9 cellular contexts compared by ENCODE assay signal in the genomic region with DNA sequence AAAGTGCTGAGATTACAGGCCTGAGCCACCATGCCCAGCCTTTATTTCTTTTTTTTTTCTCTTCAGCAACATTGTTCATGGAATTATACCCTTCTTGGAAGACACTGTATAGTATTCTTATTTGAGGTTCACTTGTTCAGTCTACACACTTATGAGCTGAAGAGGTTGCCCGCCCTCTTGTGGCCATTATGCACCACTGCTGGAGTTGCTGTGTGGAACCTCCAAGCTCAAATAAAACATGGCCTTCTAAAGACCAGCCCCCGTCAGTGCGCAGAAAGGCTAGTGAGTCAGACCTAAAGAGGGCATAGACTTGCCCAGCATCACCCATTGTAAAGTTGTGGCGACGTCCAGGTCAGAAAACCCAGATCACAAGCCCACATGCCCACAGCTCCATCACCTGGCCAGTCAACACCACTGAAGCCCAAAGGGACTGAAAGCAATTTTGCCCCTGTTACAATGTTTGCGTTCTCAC. TPM values are rescaled to one million over a fixed set of nuclear protein-coding genes. Genes with fewer than 3 reads are reported as not detected.
DNase-seq lines count a peak whose midpoint lies in the region; ATAC-seq, FAIRE-seq and TF ChIP-seq lines count a peak whose summit lies in the region.
"Had no signal": no experiment of that assay in that cellular context is flagged by ENCODE, and none has a peak within 500 bp of the region (broad histone marks: within the 10 kb centered on the region; RNA-seq: fewer than 3 reads in every experiment).

No MANE protein-coding gene starts in this region.

- no peaks in the 10 kb centered on the region for H3K79me2 ChIP-seq in Loucy (ENCODE audit: insufficient read depth, low read length)

- ATAC-seq in GM21390 (IDR thresholded peaks at IDR 0.05; ENCODE audit: unreplicated experiment) (peak; percentile 71), RWPE2 (ENCODE audit: low read depth) (peak; percentile 92)

- TF ChIP-seq CTCF in Loucy (conservative IDR thresholded peaks at IDR 0.05; ENCODE audit: low read length) (peak; percentile 100), RWPE2 (IDR thresholded peaks at IDR 0.05; ENCODE audit: poor library complexity, severe bottlenecking) (peak; percentile 97), osteocyte (IDR thresholded peaks at IDR 0.05) (peak; percentile 94)

- CTCF ChIA-PET in CD4-positive, alpha-beta memory T cell (lab: Charles Lee; ENCODE audit: partially characterized antibody): interaction anchor here (0.7 to 3.4 kb wide), 32 partner anchors 10 to 229 kb away, joined by 3 to 34 read pairs (median 4); partner anchors contain the start of genes LRRC41, PIK3R3, POMGNT1 and UQCRH

- H3K36me3 ChIP-seq in CD4-positive, alpha-beta memory T cell (ENCODE audit: insufficient read depth, low read length): no peaks in the 10 kb centered on the region
- no peaks in the 10 kb centered on the region for H3K36me3 ChIP-seq in Loucy (ENCODE audit: insufficient read depth, low read length)
- peaks cover 9% of the 10 kb centered on the region; the same call in 1 of the 2 replicates for H3K36me3 ChIP-seq in RWPE2 (ENCODE audit: low read depth)

- H3K9me2 ChIP-seq in Loucy (replicated peaks; ENCODE audit: low read depth, low read length): no peaks in the 10 kb centered on the region

- no peak overlapping the region for H3K27ac ChIP-seq in CD4-positive, alpha-beta memory T cell (ENCODE audit: low read depth, low read length)
- no peak overlapping the region for H3K27ac ChIP-seq in RWPE2 (ENCODE audit: poor library complexity, severe bottlenecking)

- POLR2A ChIA-PET in CD4-positive, alpha-beta memory T cell (lab: Charles Lee; ENCODE audit: partially characterized antibody): interaction anchor here (1.0 kb wide), 1 partner anchor 124 kb away, joined by 3 read pairs; no protein-coding TSS in a partner anchor

- DNase-seq in CD4-positive, alpha-beta memory T cell: peak; percentile 41 to 59 (median 49)
- DNase-seq in RWPE2 (ENCODE audit: low spot score) (peak; percentile 69), frontal cortex (ENCODE audit: low spot score in 2 of 2) (peak; percentile 39 to 49), osteocyte (ENCODE audit: extremely low spot score, unreplicated experiment) (no peak), ureter (ENCODE audit: low spot score) (peak; percentile 60)
- peak; percentile 16 for DNase-seq in activated effector memory CD4-positive, alpha-beta T cell treated with Interleukin-2 at 50 U/mL for 16 hours

- no peaks in the 10 kb centered on the region for H3K9me3 Mint-ChIP-seq in CD4-positive, alpha-beta memory T cell
- H3K9me3 Mint-ChIP-seq in osteocyte (ENCODE audit: unreplicated experiment): no peaks in the 10 kb centered on the region
- H3K9me3 Mint-ChIP-seq: T-helper 1 cell treated with Interleukin-12 subunit alpha and Interleukin-12 subunit beta and Interleukin-4 antibody, amounts not matched to agents 30 μg/mL and 1 μg/mL, for 36 hours had no signal

- intact Hi-C loops in CD4-positive, alpha-beta memory T cell (cut with micrococcal nuclease): loop anchor here (1.0 to 2.0 kb wide), 4 partner anchors 23 to 186 kb away; partner anchors contain the start of gene RAD54L

- FAIRE-seq in frontal cortex (lab: Jason Lieb, UNC): no peak

- no peaks in the 10 kb centered on the region for H3K27me3 ChIP-seq in CD4-positive, alpha-beta memory T cell (ENCODE audit: insufficient read depth, low read length)
- H3K27me3 ChIP-seq in Loucy (ENCODE audit: insufficient read depth, low read length, poor library complexity, severe bottlenecking) (no peaks in the 10 kb centered on the region), RWPE2 (ENCODE audit: insufficient read depth, poor library complexity, severe bottlenecking) (no peaks in the 10 kb centered on the region)

- no peaks in the 10 kb centered on the region for H3K9me3 ChIP-seq in CD4-positive, alpha-beta memory T cell (ENCODE audit: control insufficient read depth in 1 of 2, low read length in 2 of 2)
- H3K9me3 ChIP-seq in Loucy (ENCODE audit: insufficient read depth, low read depth, low read length) (no peaks in the 10 kb centered on the region), RWPE2 (ENCODE audit: severe bottlenecking) (no peaks in the 10 kb centered on the region)

- H3K36me3 Mint-ChIP-seq in CD4-positive, alpha-beta memory T cell: no peaks in the 10 kb centered on the region
- H3K36me3 Mint-ChIP-seq in osteocyte (ENCODE audit: unreplicated experiment): peaks cover 5% of the 10 kb centered on the region

- peaks cover 0 to 5% (median 4%) of the 10 kb centered on the region in 4 donors for H3K4me1 Mint-ChIP-seq in CD4-positive, alpha-beta memory T cell
- H3K4me1 Mint-ChIP-seq in osteocyte (ENCODE audit: unreplicated experiment): peaks cover 5% of the 10 kb centered on the region

- no peaks in the 10 kb centered on the region for H3F3A ChIP-seq in Loucy (ENCODE audit: low read depth)

- H3K4me3 Mint-ChIP-seq in CD4-positive, alpha-beta memory T cell: no peak overlapping the region
- H3K4me3 Mint-ChIP-seq in osteocyte (ENCODE audit: unreplicated experiment): no peak overlapping the region
- H3K4me3 Mint-ChIP-seq: T-helper 1 cell treated with Interleukin-12 subunit alpha and Interleukin-12 subunit beta and Interleukin-4 antibody, amounts not matched to agents 30 μg/mL and 1 μg/mL, for 36 hours had no signal

- H3K27me3 Mint-ChIP-seq in CD4-positive, alpha-beta memory T cell: no peaks in the 10 kb centered on the region
- no peaks in the 10 kb centered on the region for H3K27me3 Mint-ChIP-seq in osteocyte (ENCODE audit: unreplicated experiment)

- H3K4me3 ChIP-seq in CD4-positive, alpha-beta memory T cell (ENCODE audit: low read length in 2 of 2): no peak overlapping the region
- H3K4me3 ChIP-seq in Loucy (ENCODE audit: low read length, poor library complexity, severe bottlenecking) (no peak overlapping the region), RWPE2 (ENCODE audit: severe bottlenecking) (no peak overlapping the region)

- no peaks in the 10 kb centered on the region for H4K20me1 ChIP-seq in Loucy (ENCODE audit: insufficient read depth, low read length, poor library complexity, severe bottlenecking)

- H3K4me1 ChIP-seq in CD4-positive, alpha-beta memory T cell (ENCODE audit: insufficient read depth, low read length): no peaks in the 10 kb centered on the region
- no peaks in the 10 kb centered on the region for H3K4me1 ChIP-seq in Loucy (ENCODE audit: insufficient read depth, low read length, poor library complexity, severe bottlenecking)
- peaks cover 6% of the 10 kb centered on the region for H3K4me1 ChIP-seq in RWPE2 (ENCODE audit: insufficient read depth, poor library complexity, severe bottlenecking)

- H3K9ac ChIP-seq in Loucy (ENCODE audit: low read depth, low read length, poor library complexity, severe bottlenecking): no peak overlapping the region

- H3K27ac Mint-ChIP-seq in CD4-positive, alpha-beta memory T cell: peak overlapping the region in 1 of 7 donors; percentile 74
- H3K27ac Mint-ChIP-seq in osteocyte (ENCODE audit: unreplicated experiment): no peak overlapping the region
- H3K27ac Mint-ChIP-seq: T-helper 1 cell treated with Interleukin-12 subunit alpha and Interleukin-12 subunit beta and Interleukin-4 antibody, amounts not matched to agents 30 μg/mL and 1 μg/mL, for 36 hours had no signal

- no peak overlapping the region for H3K4me2 ChIP-seq in Loucy (ENCODE audit: low read depth, low read length, poor library complexity, severe bottlenecking)

- H2AFZ ChIP-seq in Loucy (ENCODE audit: low read length): peak overlapping the region; percentile 99

RNA-seq across cellular contexts. Expression of gene LURAP1, which starts 20.4 kb away (rescaled TPM):
- total RNA-seq in CD4-positive, alpha-beta memory T cell: under 1 TPM; 0.86 to 0.93 TPM
- polyA plus RNA-seq in CD4-positive, alpha-beta memory T cell: under 1 TPM in 1 of 2 donors, not detected in 1; 0.20 TPM
- total RNA-seq in frontal cortex: 2.4 TPM
- 4.8 and 5.0 TPM in 2 replicates for total RNA-seq in osteocyte
- total RNA-seq in ureter: 8.5 TPM

RNA-seq across cellular contexts. Expression of gene RAD54L, which starts 24.1 kb away (rescaled TPM):
- 1 to 10 TPM; 1.0 to 1.1 TPM for total RNA-seq in CD4-positive, alpha-beta memory T cell
- under 1 TPM in 1 of 2 donors, not detected in 1; 0.46 TPM for polyA plus RNA-seq in CD4-positive, alpha-beta memory T cell
- total RNA-seq in frontal cortex (0.82 TPM), osteocyte (4.2 and 5.4 TPM in 2 replicates), ureter (0.39 TPM)

RNA-seq across cellular contexts. Expression of gene POMGNT1, which starts 25.3 kb away (rescaled TPM):
- total RNA-seq in CD4-positive, alpha-beta memory T cell: 10 to 100 TPM; 36.0 to 41.4 TPM
- polyA plus RNA-seq in CD4-positive, alpha-beta memory T cell: 10 to 100 TPM; 31.7 to 37.1 TPM
- total RNA-seq in frontal cortex: 40.4 TPM
- 76.8 and 88.9 TPM in 2 replicates for total RNA-seq in osteocyte
- total RNA-seq in ureter: 99.6 TPM

RNA-seq across cellular contexts. Expression of gene P3R3URF, which starts 47.2 kb away (rescaled TPM):
- total RNA-seq in CD4-positive, alpha-beta memory T cell: not detected
- not detected for polyA plus RNA-seq in CD4-positive, alpha-beta memory T cell
- total RNA-seq in frontal cortex (not detected), osteocyte (not detected in 2 replicates), ureter (not detected)

RNA-seq across cellular contexts. Expression of gene TSPAN1, which starts 48.6 kb away (rescaled TPM):
- total RNA-seq in CD4-positive, alpha-beta memory T cell: not detected
- not detected for polyA plus RNA-seq in CD4-positive, alpha-beta memory T cell
- total RNA-seq in frontal cortex (0.82 TPM), osteocyte (0.68 and 0.91 TPM in 2 replicates), ureter (144 TPM)
